1 cellular context compared by ENCODE assay signal in the genomic region with DNA sequence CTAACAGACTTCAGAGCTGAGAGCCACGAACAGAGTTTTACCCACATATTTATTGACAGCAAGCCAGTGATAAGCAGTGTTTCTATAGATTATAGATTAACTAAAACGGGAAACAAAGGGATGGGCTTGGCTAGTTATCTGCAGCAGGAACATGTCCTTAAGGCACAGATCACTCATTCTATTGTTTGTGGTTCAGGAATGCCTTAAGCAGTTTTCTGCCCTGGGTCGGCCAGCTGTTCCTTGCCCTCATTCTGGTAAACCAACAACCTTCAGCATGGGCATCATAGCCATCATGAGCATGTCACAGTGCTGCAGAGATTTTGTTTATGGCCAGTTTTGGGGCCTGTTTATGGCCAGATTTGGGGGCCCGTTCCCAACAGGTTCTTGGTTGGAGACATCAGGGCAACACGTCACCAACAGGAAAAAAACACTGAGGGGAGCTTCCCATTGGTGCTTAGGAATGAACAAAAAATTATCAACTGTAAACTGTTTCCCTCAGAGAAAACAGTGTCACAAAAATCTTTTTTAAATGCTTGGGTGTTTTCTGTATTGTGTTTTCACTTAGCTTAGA.
A peak's percentile ranks its signal among the peaks of the same experiment; 100 is the strongest.
TF ChIP-seq lines count a peak whose summit lies in the region.
"Not testable (repeated sequence)": the region's sequence is repeated elsewhere in the genome, so short reads cannot be mapped to it uniquely, and the experiment has no call there.

No MANE protein-coding gene starts in this region.

TF ChIP-seq in HepG2, 621 proteins besides CTCF, POLR2A, EP300 and RAD21:
- TF ChIP-seq RFXAP (CRISPR knock-in tag; IDR thresholded peaks at IDR 0.05; ENCODE audit: borderline replicate concordance), result 0 out of 2 replicates have a peak, but pooled peaks have one; percentile 9
- TF ChIP-seq ZNF501 (CRISPR knock-in tag; IDR thresholded peaks at IDR 0.05), result peak; percentile 48
- 0 out of 2 replicates have a peak, but pooled peaks have one; percentile 1 for TF ChIP-seq ZNF33B (CRISPR knock-in tag; IDR thresholded peaks at IDR 0.05)
- TF ChIP-seq ZBTB8A (CRISPR knock-in tag; IDR thresholded peaks at IDR 0.05; ENCODE audit: borderline replicate concordance, low read depth), result 0 out of 2 replicates have a peak, but pooled peaks have one; percentile 25
- peak; percentile 33; the same call in 1 of the 2 replicates for TF ChIP-seq ZNF777 (CRISPR knock-in tag; IDR thresholded peaks at IDR 0.05)
- 0 out of 2 replicates have a peak, but pooled peaks have one; percentile 28 for TF ChIP-seq SKIL (CRISPR knock-in tag; IDR thresholded peaks at IDR 0.05; ENCODE audit: borderline replicate concordance)
- 0 out of 2 replicates have a peak, but pooled peaks have one; percentile 2 for TF ChIP-seq HOXA7 (CRISPR knock-in tag; IDR thresholded peaks at IDR 0.05)
- TF ChIP-seq SOX13 (IDR thresholded peaks at IDR 0.05), result not testable (repeated sequence)
- peak in 1 of 2 experiments; percentile 48; a peak in 2 of 4 replicates for TF ChIP-seq SOX13 (CRISPR knock-in tag; conservative IDR thresholded peaks at IDR 0.05 in 1 of 2, IDR thresholded peaks at IDR 0.05 in 1 of 2)
- TF ChIP-seq ZFP90 (CRISPR knock-in tag; IDR thresholded peaks at IDR 0.05; ENCODE audit: borderline replicate concordance), result 0 out of 2 replicates have a peak, but pooled peaks have one; percentile 7
- TF ChIP-seq, protein P1, sequence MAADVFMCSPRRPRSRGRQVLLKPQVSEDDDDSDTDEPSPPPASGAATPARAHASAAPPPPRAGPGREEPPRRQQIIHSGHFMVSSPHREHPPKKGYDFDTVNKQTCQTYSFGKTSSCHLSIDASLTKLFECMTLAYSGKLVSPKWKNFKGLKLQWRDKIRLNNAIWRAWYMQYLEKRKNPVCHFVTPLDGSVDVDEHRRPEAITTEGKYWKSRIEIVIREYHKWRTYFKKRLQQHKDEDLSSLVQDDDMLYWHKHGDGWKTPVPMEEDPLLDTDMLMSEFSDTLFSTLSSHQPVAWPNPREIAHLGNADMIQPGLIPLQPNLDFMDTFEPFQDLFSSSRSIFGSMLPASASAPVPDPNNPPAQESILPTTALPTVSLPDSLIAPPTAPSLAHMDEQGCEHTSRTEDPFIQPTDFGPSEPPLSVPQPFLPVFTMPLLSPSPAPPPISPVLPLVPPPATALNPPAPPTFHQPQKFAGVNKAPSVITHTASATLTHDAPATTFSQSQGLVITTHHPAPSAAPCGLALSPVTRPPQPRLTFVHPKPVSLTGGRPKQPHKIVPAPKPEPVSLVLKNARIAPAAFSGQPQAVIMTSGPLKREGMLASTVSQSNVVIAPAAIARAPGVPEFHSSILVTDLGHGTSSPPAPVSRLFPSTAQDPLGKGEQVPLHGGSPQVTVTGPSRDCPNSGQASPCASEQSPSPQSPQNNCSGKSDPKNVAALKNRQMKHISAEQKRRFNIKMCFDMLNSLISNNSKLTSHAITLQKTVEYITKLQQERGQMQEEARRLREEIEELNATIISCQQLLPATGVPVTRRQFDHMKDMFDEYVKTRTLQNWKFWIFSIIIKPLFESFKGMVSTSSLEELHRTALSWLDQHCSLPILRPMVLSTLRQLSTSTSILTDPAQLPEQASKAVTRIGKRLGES (CRISPR knock-in tag; IDR thresholded peaks at IDR 0.05; ENCODE audit: borderline replicate concordance), result 0 out of 2 replicates have a peak, but pooled peaks have one; percentile 4
- TF ChIP-seq ZSCAN31 (CRISPR knock-in tag; IDR thresholded peaks at IDR 0.05; ENCODE audit: low read depth), result 0 out of 2 replicates have a peak, but pooled peaks have one; percentile 12
- TF ChIP-seq RORA (CRISPR knock-in tag; IDR thresholded peaks at IDR 0.05), result 0 out of 2 replicates have a peak, but pooled peaks have one; percentile 10
- peak; percentile 100 for TF ChIP-seq ZNF761 (CRISPR knock-in tag; conservative IDR thresholded peaks at IDR 0.05)
- peak; percentile 4; the same call in 1 of the 2 replicates for TF ChIP-seq ZMAT3 (CRISPR knock-in tag; conservative IDR thresholded peaks at IDR 0.05)
